ENCODE assay signal across 16 cellular contexts in the genomic region with DNA sequence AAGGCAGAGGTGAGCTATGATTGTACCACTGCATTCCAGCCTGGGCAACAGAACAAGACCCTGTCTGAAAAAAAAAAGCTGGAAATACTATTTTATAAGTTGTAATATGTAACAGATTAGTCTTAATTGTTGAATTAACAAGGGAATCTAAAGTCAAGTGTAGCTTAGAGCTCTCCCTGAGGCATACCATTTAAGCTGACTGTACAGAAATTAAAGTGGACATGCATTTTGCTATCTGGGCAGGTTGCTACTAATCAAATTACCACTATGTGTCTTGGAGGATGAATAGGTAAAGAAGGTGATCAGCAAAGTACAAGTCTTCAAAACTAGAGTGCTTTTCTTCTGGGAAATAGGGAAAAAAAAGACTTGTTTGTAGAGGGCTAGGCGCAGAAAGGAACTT.
DNase-seq lines count a peak whose midpoint lies in the region; ATAC-seq, FAIRE-seq and TF ChIP-seq lines count a peak whose summit lies in the region.
"Had no signal": no experiment of that assay in that cellular context is flagged by ENCODE, and none has a peak within 500 bp of the region (broad histone marks: within the 10 kb centered on the region; RNA-seq: fewer than 3 reads in every experiment).

No MANE protein-coding gene starts in this region.

- H3K4me1 ChIP-seq in IMR-90 (ENCODE audit: control insufficient read depth, insufficient read depth, low read length) (peaks cover 17% of the 10 kb centered on the region), K562 (replicated peaks in 1 of 2; ENCODE audit: control insufficient read depth in 2 of 2, insufficient read depth in 2 of 2, low read length in 2 of 2) (peaks cover 13 to 62% of the 10 kb centered on the region in 2 experiments), mesenchymal stem cell (ENCODE audit: control insufficient read depth, insufficient read depth, low read depth, low read length) (peaks cover 24% of the 10 kb centered on the region)

- no peak for TF ChIP-seq CTCF in IMR-90 (conservative IDR thresholded peaks at IDR 0.05; ENCODE audit: low read depth, low read length)
- no peak for TF ChIP-seq CTCF in K562 (IDR thresholded peaks at IDR 0.05 in 2 of 3, conservative IDR thresholded peaks at IDR 0.05 in 1 of 3; ENCODE audit: insufficient read depth in 2 of 3, low read depth in 1 of 3, low read length in 3 of 3)

- no peak overlapping the region for H4K5ac ChIP-seq in IMR-90 (ENCODE audit: low read depth, low read length)

- H3K56ac ChIP-seq in IMR-90 (ENCODE audit: extremely low read depth, insufficient read depth, low read length): no peak overlapping the region

- no peak overlapping the region for H4K8ac ChIP-seq in IMR-90 (ENCODE audit: low read depth in 2 of 2, low read length in 2 of 2)
- peak overlapping the region; percentile 45 for H4K8ac ChIP-seq in mesenchymal stem cell (ENCODE audit: low read length)

- intact Hi-C loops in IMR-90 (cut with micrococcal nuclease): no loop called here
- intact Hi-C loops in K562 (cut with micrococcal nuclease): no loop called here

- 0 out of 2 replicates have a peak overlapping the region, but pooled peaks have one; percentile 27 for H3K4ac ChIP-seq in IMR-90 (ENCODE audit: low read depth, low read length)
- H3K4ac ChIP-seq in mesenchymal stem cell (ENCODE audit: low read depth in 1 of 2, low read length in 2 of 2): no peak overlapping the region

- dilution Hi-C loops in IMR-90 (cut with HindIII; ENCODE audit: low sequenced_read_pairs, unreplicated experiment): no loop called here

- BruUV-seq in IMR-90 (replicated peaks; lab: Mats Ljungman, UMichigan) (no TSS peak), K562 (replicated peaks; lab: Mats Ljungman, UMichigan) (no TSS peak)

- H3K79me1 ChIP-seq in IMR-90 (ENCODE audit: low read depth in 1 of 2, low read length in 2 of 2) (no peaks in the 10 kb centered on the region), mesenchymal stem cell (replicated peaks; ENCODE audit: low read length, poor library complexity, severe bottlenecking) (peaks cover 3% of the 10 kb centered on the region)

- H2BK5ac ChIP-seq in IMR-90 (ENCODE audit: low read depth, low read length, poor library complexity, severe bottlenecking): no peak overlapping the region
- no peak overlapping the region for H2BK5ac ChIP-seq in mesenchymal stem cell (ENCODE audit: low read depth, low read length, poor library complexity, severe bottlenecking)

- no peaks in the 10 kb centered on the region for H3K27me3 ChIP-seq in IMR-90 (ENCODE audit: control insufficient read depth, insufficient read depth, low read length)
- no peaks in the 10 kb centered on the region for H3K27me3 ChIP-seq in K562 (ENCODE audit: control insufficient read depth in 2 of 2, insufficient read depth in 2 of 2, low read length in 2 of 2)
- no peaks in the 10 kb centered on the region for H3K27me3 ChIP-seq in mesenchymal stem cell (ENCODE audit: control insufficient read depth in 1 of 2, insufficient read depth in 1 of 2, low read length in 2 of 2)

- CTCF ChIA-PET in IMR-90 (lab: Yijun Ruan, JAX): interaction anchor here (0.7 kb wide), 1 partner anchor 224 kb away, joined by 3 read pairs; no protein-coding TSS in a partner anchor
- CTCF ChIA-PET in K562 (lab: Yijun Ruan, JAX; ENCODE audit: low intra/inter-chr PET ratio): no interaction called here

- POLR2A ChIA-PET in IMR-90 (lab: Charles Lee; ENCODE audit: unreplicated experiment) (no interaction called here), K562 (lab: Yijun Ruan, JAX) (interaction anchor here (0.6 to 1.4 kb wide), 2 partner anchors 11 to 13 kb away, joined by 3 to 5 read pairs; no protein-coding TSS in a partner anchor)

- H3K18ac ChIP-seq in IMR-90 (ENCODE audit: low read depth, low read length): no peak overlapping the region
- peak overlapping the region in 1 of 2 experiments; percentile 25 for H3K18ac ChIP-seq in mesenchymal stem cell (ENCODE audit: low read depth in 1 of 2, low read length in 2 of 2)

- TF ChIP-seq POLR2A in IMR-90 (IDR thresholded peaks at IDR 0.05; ENCODE audit: low read depth, low read length) (no peak), K562 (conservative IDR thresholded peaks at IDR 0.05) (no peak)

- H2BK120ac ChIP-seq in IMR-90 (ENCODE audit: low read depth, low read length) (no peak overlapping the region), mesenchymal stem cell (ENCODE audit: low read depth, low read length) (no peak overlapping the region)

- peaks cover 19% of the 10 kb centered on the region for H3K9me1 ChIP-seq in IMR-90 (ENCODE audit: insufficient read depth, low read length)
- H3K9me1 ChIP-seq in K562 (ENCODE audit: control insufficient read depth, insufficient read depth, low read length): no peaks in the 10 kb centered on the region

- H3K9me3 ChIP-seq in IMR-90 (ENCODE audit: control insufficient read depth, insufficient read depth, low read length) (no peaks in the 10 kb centered on the region), K562 (replicated peaks; ENCODE audit: control insufficient read depth, insufficient read depth, low read depth, low read length) (no peaks in the 10 kb centered on the region), mesenchymal stem cell (ENCODE audit: control insufficient read depth, low read length) (no peaks in the 10 kb centered on the region)

- TF ChIP-seq RAD21 in IMR-90 (IDR thresholded peaks at IDR 0.05; ENCODE audit: low read length) (no peak), K562 (CRISPR knock-in tag; conservative IDR thresholded peaks at IDR 0.05 in 1 of 2, IDR thresholded peaks at IDR 0.05 in 1 of 2) (no peak)

- H2AK9ac ChIP-seq in IMR-90 (replicated peaks; ENCODE audit: low read depth, low read length, poor library complexity): no peak overlapping the region

- H2BK20ac ChIP-seq in IMR-90 (ENCODE audit: low read depth, low read length): no peak overlapping the region

- H2BK15ac ChIP-seq in IMR-90 (ENCODE audit: low read depth, low read length): no peak overlapping the region
- no peak overlapping the region for H2BK15ac ChIP-seq in mesenchymal stem cell (ENCODE audit: low read depth, poor library complexity, severe bottlenecking)

- no peak overlapping the region for H3K4me2 ChIP-seq in IMR-90 (ENCODE audit: low read depth, low read length)
- H3K4me2 ChIP-seq in K562 (ENCODE audit: insufficient read depth, low read length): no peak overlapping the region
- H3K4me2 ChIP-seq in mesenchymal stem cell (ENCODE audit: low read length, poor library complexity, severe bottlenecking): no peak overlapping the region

- no peak for TF ChIP-seq EP300 in K562 (IDR thresholded peaks at IDR 0.05; ENCODE audit: low read length)

- H4K20me1 ChIP-seq in IMR-90 (ENCODE audit: insufficient read depth, low read length) (no peaks in the 10 kb centered on the region), K562 (replicated peaks; ENCODE audit: control insufficient read depth, insufficient read depth, low read length) (no peaks in the 10 kb centered on the region)

- no peaks in the 10 kb centered on the region for H3K36me3 ChIP-seq in IMR-90 (ENCODE audit: control insufficient read depth, insufficient read depth, low read length)
- H3K36me3 ChIP-seq in K562 (ENCODE audit: control insufficient read depth, insufficient read depth, low read length): no peaks in the 10 kb centered on the region
- no peaks in the 10 kb centered on the region for H3K36me3 ChIP-seq in mesenchymal stem cell (ENCODE audit: control insufficient read depth in 1 of 2, insufficient read depth in 2 of 2, low read depth in 1 of 2, low read length in 2 of 2)

- FAIRE-seq in K562 (lab: Jason Lieb, UNC): no peak
- FAIRE-seq: D721Med, GM12892, GM19239, H1 had no signal

- no peak overlapping the region for H3K23ac ChIP-seq in IMR-90 (ENCODE audit: low read depth, low read length)
- H3K23ac ChIP-seq in mesenchymal stem cell (ENCODE audit: low read length in 2 of 2): no peak overlapping the region

- DNase-seq in IMR-90 (no peak), K562 (ENCODE audit: extremely low read depth in 1 of 4, low spot score in 3 of 4) (no peak), mesenchymal stem cell (no peak)
- DNase-seq in stimulated activated naive CD4-positive, alpha-beta T cell (lab: John Stamatoyannopoulos, UW): no peak
- DNase-seq: CD8-positive, alpha-beta T cell; COR-L47; DND-41; GDM1; HCEC 1CT; HFFc6 had no signal

- WGBS in IMR-90 (ENCODE audit: extremely low coverage in 2 of 2, insufficient read length in 1 of 2), 2 experiments: 100% methylated on average over 1 of the region's 1 CpG; no CpG with 5 or more reads in 1 of the 2 experiments
- 67% methylated on average over 1 of the region's 1 CpG for WGBS in K562 (ENCODE audit: insufficient coverage, low coverage, missing lambda C conversion rate)
- 86% methylated on average over 1 of the region's 1 CpG for WGBS in mesenchymal stem cell

- H2AK5ac ChIP-seq in IMR-90 (ENCODE audit: low read depth, low read length) (0 out of 2 replicates have a peak overlapping the region, but pooled peaks have one; percentile 28), mesenchymal stem cell (ENCODE audit: low read length, severe bottlenecking) (peak overlapping the region; percentile 18)

- H3K14ac ChIP-seq in IMR-90 (replicated peaks; ENCODE audit: low read depth, low read length): no peak overlapping the region
- no peak overlapping the region for H3K14ac ChIP-seq in mesenchymal stem cell (ENCODE audit: low read length in 2 of 2)

- H4K91ac ChIP-seq in IMR-90 (ENCODE audit: insufficient read depth, low read depth, low read length) (no peak overlapping the region), mesenchymal stem cell (ENCODE audit: low read length) (no peak overlapping the region)

- H3K4me3 ChIP-seq in IMR-90 (ENCODE audit: insufficient read depth, low read depth, low read length) (no peak overlapping the region), K562 (no peak overlapping the region), mesenchymal stem cell (ENCODE audit: insufficient read depth in 1 of 2, low read depth in 1 of 2, low read length in 2 of 2) (no peak overlapping the region)

- peak overlapping the region; percentile 38 to 40 for H2BK12ac ChIP-seq in mesenchymal stem cell (ENCODE audit: low read length in 2 of 2)

- in situ Hi-C loops in IMR-90 (cut with MboI; ENCODE audit: low sequenced_read_pairs): no loop called here
- in situ Hi-C loops in K562 (cut with MboI): no loop called here

- no peak overlapping the region for H3K9ac ChIP-seq in IMR-90 (ENCODE audit: low read depth, low read length)
- no peak overlapping the region for H3K9ac ChIP-seq in K562 (ENCODE audit: insufficient read depth in 1 of 2, low read depth in 2 of 2, low read length in 2 of 2)
- no peak overlapping the region for H3K9ac ChIP-seq in mesenchymal stem cell (ENCODE audit: low read length)

- no peak for ATAC-seq in IMR-90 (ENCODE audit: low read depth)
- no peak for ATAC-seq in K562
- ATAC-seq in HG03175 (IDR thresholded peaks at IDR 0.05; ENCODE audit: unreplicated experiment): no peak
- ATAC-seq in HG03280 (IDR thresholded peaks at IDR 0.05; ENCODE audit: unreplicated experiment): no peak
- ATAC-seq: CD8-positive, alpha-beta T cell had no signal

- no peak overlapping the region for H3K27ac ChIP-seq in IMR-90 (ENCODE audit: insufficient read depth, low read length)
- H3K27ac ChIP-seq in K562 (ENCODE audit: extremely low read depth, low read depth, low read length): no peak overlapping the region; the same call in 2 of the 3 replicates
- no peak overlapping the region for H3K27ac ChIP-seq in mesenchymal stem cell (ENCODE audit: low read length, poor library complexity, severe bottlenecking)

- no peak overlapping the region for H2AFZ ChIP-seq in IMR-90 (replicated peaks; ENCODE audit: low read length, poor library complexity)
- no peak overlapping the region for H2AFZ ChIP-seq in K562 (ENCODE audit: low read depth, low read length)
- no peak overlapping the region for H2AFZ ChIP-seq in mesenchymal stem cell (ENCODE audit: low read depth, low read length)

- no peaks in the 10 kb centered on the region for H3K79me2 ChIP-seq in K562 (ENCODE audit: control insufficient read depth, insufficient read depth, low read length)
